ENCODE assay signal across 12 cellular contexts in genomic region chr2:126644630-126645191, GRCh38. TPM values are rescaled to one million over a fixed set of nuclear protein-coding genes. Genes with fewer than 3 reads are reported as not detected.
A peak's percentile ranks its signal among the peaks of the same experiment; 100 is the strongest.
DNase-seq lines count a peak whose midpoint lies in the region; ATAC-seq, FAIRE-seq and TF ChIP-seq lines count a peak whose summit lies in the region.
"Had no signal": no experiment of that assay in that cellular context is flagged by ENCODE, and none has a peak within 500 bp of the region (broad histone marks: within the 10 kb centered on the region; RNA-seq: fewer than 3 reads in every experiment).

No MANE protein-coding gene starts in this region.

- peak overlapping the region; percentile 56 for H3K4me2 ChIP-seq in K562 (ENCODE audit: insufficient read depth, low read length)
- H3K4me2 ChIP-seq in H9 (ENCODE audit: insufficient read depth, insufficient read length, low read length) = no peak overlapping the region

- H3T11ph ChIP-seq in H9 (ENCODE audit: low read length) = no peak overlapping the region

- no peak overlapping the region for H2BK20ac ChIP-seq in H9 (ENCODE audit: low read depth, low read length, poor library complexity, severe bottlenecking)

- no peaks in the 10 kb centered on the region for H4K20me1 ChIP-seq in K562 (replicated peaks; ENCODE audit: control insufficient read depth, insufficient read depth, low read length)
- no peaks in the 10 kb centered on the region for H4K20me1 ChIP-seq in H9 (ENCODE audit: control insufficient read depth, insufficient read depth, insufficient read length)

- H2BK12ac ChIP-seq in H9 (ENCODE audit: insufficient read length, low read depth, low read length) = no peak overlapping the region

- H3K23ac ChIP-seq in H9 (ENCODE audit: insufficient read length, low read depth, low read length) = no peak overlapping the region

- no peaks in the 10 kb centered on the region for H3K4me1 Mint-ChIP-seq in progenitor cell of endocrine pancreas (ENCODE audit: low read depth)
- H3K4me1 Mint-ChIP-seq in H9 = peaks cover 17 to 24% of the 10 kb centered on the region in 2 experiments

- H3K27me3 Mint-ChIP-seq in progenitor cell of endocrine pancreas (peaks cover 16% of the 10 kb centered on the region), H9 (ENCODE audit: low read depth) (peaks cover 2% of the 10 kb centered on the region; the same call in 1 of the 2 replicates)

- FAIRE-seq in GM12891 (lab: Jason Lieb, UNC) = peak; percentile 62
- no peak for FAIRE-seq in K562 (lab: Jason Lieb, UNC)
- FAIRE-seq: endometrium had no signal

- H4K91ac ChIP-seq in H9 (ENCODE audit: insufficient read length, low read depth, low read length) = no peak overlapping the region

- H3K36me3 Mint-ChIP-seq in progenitor cell of endocrine pancreas (ENCODE audit: insufficient read depth) (no peaks in the 10 kb centered on the region), H9 (ENCODE audit: insufficient read depth in 1 of 3, low read depth in 3 of 3) (no peaks in the 10 kb centered on the region; a peak in 1 of 7 replicates)

- peak overlapping the region; percentile 69 for H2AFZ ChIP-seq in K562 (ENCODE audit: low read depth, low read length)
- no peak overlapping the region for H2AFZ ChIP-seq in H9 (ENCODE audit: low read length)

- no peak overlapping the region for H3K18ac ChIP-seq in H9 (ENCODE audit: insufficient read length, low read depth, low read length)

- no peak overlapping the region for H2AK5ac ChIP-seq in H9 (ENCODE audit: insufficient read length, low read length)

- TF ChIP-seq RAD21 in K562 (CRISPR knock-in tag; conservative IDR thresholded peaks at IDR 0.05 in 1 of 2, IDR thresholded peaks at IDR 0.05 in 1 of 2) = no peak

- H3K27me3 ChIP-seq in K562 (ENCODE audit: control insufficient read depth in 2 of 2, insufficient read depth in 2 of 2, low read length in 2 of 2) (no peaks in the 10 kb centered on the region), H9 (ENCODE audit: insufficient read depth, low read length) (no peaks in the 10 kb centered on the region)
- H3K27me3 ChIP-seq in effector memory CD4-positive, alpha-beta T cell (replicated peaks; ENCODE audit: control insufficient read depth, insufficient read depth, low read length, poor library complexity, severe bottlenecking) = no peaks in the 10 kb centered on the region

- TF ChIP-seq CTCF in K562 (IDR thresholded peaks at IDR 0.05 in 2 of 3, conservative IDR thresholded peaks at IDR 0.05 in 1 of 3; ENCODE audit: insufficient read depth in 2 of 3, low read depth in 1 of 3, low read length in 3 of 3) (no peak), progenitor cell of endocrine pancreas (IDR thresholded peaks at IDR 0.05; ENCODE audit: unreplicated experiment) (no peak), H9 (conservative IDR thresholded peaks at IDR 0.05) (no peak)

- TF ChIP-seq EP300 in K562 (IDR thresholded peaks at IDR 0.05; ENCODE audit: low read length) = peak; percentile 39; the same call in 1 of the 2 replicates

- H4K8ac ChIP-seq in H9 (replicated peaks; ENCODE audit: insufficient read length, low read depth, low read length) = no peak overlapping the region

- H3K14ac ChIP-seq in H9 (ENCODE audit: insufficient read depth, low read length) = no peak overlapping the region

- no peak overlapping the region for H3K27ac Mint-ChIP-seq in progenitor cell of endocrine pancreas
- no peak overlapping the region; a peak in 1 of 7 replicates for H3K27ac Mint-ChIP-seq in H9

- CTCF ChIA-PET in K562 (lab: Yijun Ruan, JAX; ENCODE audit: low intra/inter-chr PET ratio) = no interaction called here

- BruUV-seq in K562 (replicated peaks; lab: Mats Ljungman, UMichigan) = no TSS peak

- TF ChIP-seq POLR2A in GM12891 (IDR thresholded peaks at IDR 0.05; ENCODE audit: low read depth, low read length) (no peak), K562 (conservative IDR thresholded peaks at IDR 0.05) (0 out of 2 replicates have a peak, but pooled peaks have one; percentile 37)

- H3K9me3 ChIP-seq in K562 (replicated peaks; ENCODE audit: control insufficient read depth, insufficient read depth, low read depth, low read length) (no peaks in the 10 kb centered on the region), H9 (ENCODE audit: control insufficient read depth, low read depth, low read length) (no peaks in the 10 kb centered on the region)
- H3K9me3 ChIP-seq in effector memory CD4-positive, alpha-beta T cell (ENCODE audit: control insufficient read depth, low read length) = no peaks in the 10 kb centered on the region

- no peaks in the 10 kb centered on the region for H3K36me3 ChIP-seq in K562 (ENCODE audit: control insufficient read depth, insufficient read depth, low read length)
- H3K36me3 ChIP-seq in effector memory CD4-positive, alpha-beta T cell (ENCODE audit: control insufficient read depth, insufficient read depth, low read length) = no peaks in the 10 kb centered on the region

- H4K5ac ChIP-seq in H9 (ENCODE audit: insufficient read length, low read depth, low read length) = no peak overlapping the region

- no peak overlapping the region for H3K4ac ChIP-seq in H9 (ENCODE audit: low read depth, low read length)

- POLR2A ChIA-PET in K562 (lab: Yijun Ruan, JAX) = interaction anchor here (0.9 to 2.5 kb wide), 2 partner anchors 9 to 29 kb away, joined by 3 to 9 read pairs; no protein-coding TSS in a partner anchor

- no peak overlapping the region for H2BK5ac ChIP-seq in H9 (ENCODE audit: insufficient read length, low read length)

- no peaks in the 10 kb centered on the region for H3K79me2 ChIP-seq in K562 (ENCODE audit: control insufficient read depth, insufficient read depth, low read length)
- no peaks in the 10 kb centered on the region for H3K79me2 ChIP-seq in H9 (ENCODE audit: insufficient read depth, low read length)

- H3K4me3 Mint-ChIP-seq in progenitor cell of endocrine pancreas (ENCODE audit: low read depth) (no peak overlapping the region), H9 (no peak overlapping the region)

- no peaks in the 10 kb centered on the region for H3K9me1 ChIP-seq in K562 (ENCODE audit: control insufficient read depth, insufficient read depth, low read length)

- H2BK120ac ChIP-seq in H9 (ENCODE audit: low read depth, low read length, poor library complexity, severe bottlenecking) = no peak overlapping the region

- peaks cover 27 to 76% of the 10 kb centered on the region in 2 experiments for H3K4me1 ChIP-seq in K562 (replicated peaks in 1 of 2; ENCODE audit: control insufficient read depth in 2 of 2, insufficient read depth in 2 of 2, low read length in 2 of 2)
- no peaks in the 10 kb centered on the region for H3K4me1 ChIP-seq in effector memory CD4-positive, alpha-beta T cell (ENCODE audit: control insufficient read depth, insufficient read depth, low read length, poor library complexity, severe bottlenecking)
- peaks cover 4% of the 10 kb centered on the region; the same call in 1 of the 2 replicates for H3K4me1 ChIP-seq in H9 (ENCODE audit: insufficient read depth, low read length)

- WGBS in K562 (ENCODE audit: insufficient coverage, low coverage, missing lambda C conversion rate) = 0% methylated on average over 2 of the region's 2 CpGs
- WGBS in H9 (ENCODE audit: extremely low coverage, insufficient read length, low lambda C conversion rate) = no CpG with 5 or more reads among the region's 2 CpGs

- H3K9me3 Mint-ChIP-seq in progenitor cell of endocrine pancreas (ENCODE audit: low read depth) (no peaks in the 10 kb centered on the region), H9 (no peaks in the 10 kb centered on the region)

- peak overlapping the region; percentile 18; the same call in 1 of the 2 replicates for H3K4me3 ChIP-seq in K562
- H3K4me3 ChIP-seq in effector memory CD4-positive, alpha-beta T cell (ENCODE audit: insufficient read depth, low read depth, low read length, poor library complexity, severe bottlenecking) = no peak overlapping the region

- peak; percentile 92 for ATAC-seq in GM21390 (IDR thresholded peaks at IDR 0.05; ENCODE audit: unreplicated experiment)
- peak; percentile 61 for ATAC-seq in HG03196 (IDR thresholded peaks at IDR 0.05; ENCODE audit: unreplicated experiment)
- peak; percentile 79 for ATAC-seq in K562
- ATAC-seq: left ventricle myocardium superior, Panc1 had no signal

- H3K9ac ChIP-seq in K562 (ENCODE audit: insufficient read depth in 1 of 2, low read depth in 2 of 2, low read length in 2 of 2) (peak overlapping the region in 1 of 2 experiments; percentile 40; a peak in 2 of 4 replicates), H9 (ENCODE audit: extremely low read depth, insufficient read length, low read length) (no peak overlapping the region)

- DNase-seq in GM12891 (ENCODE audit: insufficient read length, low spot score) (no peak), K562 (ENCODE audit: extremely low read depth in 1 of 4, low spot score in 3 of 4) (peak; percentile 44 to 89 (median 50)), progenitor cell of endocrine pancreas (ENCODE audit: low spot score, unreplicated experiment) (no peak), H9 (no peak)
- no peak for DNase-seq in effector memory CD4-positive, alpha-beta T cell
- DNase-seq in effector CD4-positive, alpha-beta T cell = no peak
- DNase-seq: activated CD8-positive, alpha-beta memory T cell treated with anti-CD3 and anti-CD28 coated beads, Interleukin-2, amount 50 U/mL, for 48 hours; left ventricle myocardium superior had no signal

- H3K79me1 ChIP-seq in H9 (ENCODE audit: insufficient read depth, low read depth, low read length, poor library complexity, severe bottlenecking) = no peaks in the 10 kb centered on the region

- no peak overlapping the region for H2BK15ac ChIP-seq in H9 (ENCODE audit: low read depth, low read length)

- in situ Hi-C loops in K562 (cut with MboI) = no loop called here

- peak overlapping the region; percentile 66 for H3K27ac ChIP-seq in K562 (ENCODE audit: extremely low read depth, low read depth, low read length)
- H3K27ac ChIP-seq in effector memory CD4-positive, alpha-beta T cell (ENCODE audit: insufficient read depth, low read length, poor library complexity, severe bottlenecking) = no peak overlapping the region
- H3K27ac ChIP-seq in H9 (ENCODE audit: insufficient read length, low read depth, low read length) = no peak overlapping the region

- H3K56ac ChIP-seq in H9 (ENCODE audit: insufficient read length, low read depth, low read length) = no peak overlapping the region

- H3K23me2 ChIP-seq in H9 (ENCODE audit: insufficient read length, low read depth, low read length, poor library complexity, severe bottlenecking) = no peaks in the 10 kb centered on the region

- intact Hi-C loops in K562 (cut with micrococcal nuclease) = loop anchor here (1.0 to 10.0 kb wide), 3 partner anchors 13 to 1550 kb away; no protein-coding TSS in a partner anchor

RNA-seq across cellular contexts. Expression of gene GYPC, which starts 11.2 kb away (rescaled TPM):
- 130 TPM for polyA plus RNA-seq in GM12891 (2012; ENCODE audit: low read depth, missing spikeins)
- 120 and 158 TPM in 2 replicates for total RNA-seq in K562 (2011; cell fraction: chromatin; rRNA removed; ENCODE audit: low replicate concordance)
- 166 and 169 TPM in 2 replicates for total RNA-seq in K562 (2011; cell fraction: nucleolus; rRNA removed)
- 154 and 197 TPM in 2 replicates for total RNA-seq in K562 (2011; cell fraction: nucleoplasm; rRNA removed)
- 282 and 367 TPM in 2 replicates for total RNA-seq in K562 (2014; rRNA removed)
- total RNA-seq in K562 (2014; rRNA removed; fragmentation: Illumina TruSeq; extraction: Trizol) = 121 and 155 TPM in 2 replicates
- total RNA-seq in K562 (2015; rRNA removed; fragmentation: Illumina TruSeq; extraction: Trizol) = 174 and 181 TPM in 2 replicates
- 194 and 210 TPM in 2 replicates for total RNA-seq in K562 (2021)
- 241 and 252 TPM in 2 replicates for polyA plus RNA-seq in K562 (2011; rRNA removed)
- polyA plus RNA-seq in K562 (2011; cell fraction: cytosol; rRNA removed) = 439 and 540 TPM in 2 replicates
- polyA plus RNA-seq in K562 (2011; cell fraction: nucleus; rRNA removed) = 132 and 178 TPM in 2 replicates
- polyA plus RNA-seq in K562 (2012) = 183 and 349 TPM in 2 replicates
- 202 and 211 TPM in 2 replicates for polyA plus RNA-seq in K562 (2014; fragmentation: Illumina TruSeq; extraction: Trizol)
- polyA plus RNA-seq in K562 (2014; fragmentation: Nextera tagmentation; extraction: Ambion mirVana) = 10 to 100 TPM; 50.6 to 53.7 TPM
- 229 and 299 TPM in 2 replicates for polyA plus RNA-seq in K562 (2014; rRNA removed)
- 144 and 198 TPM in 2 replicates for polyA minus RNA-seq in K562 (2011; rRNA and poly(A)+ RNA removed)
- polyA minus RNA-seq in K562 (2011; cell fraction: cytosol; rRNA and poly(A)+ RNA removed) = 95.9 and 113 TPM in 2 replicates
- polyA minus RNA-seq in K562 (2011; cell fraction: nucleus; rRNA and poly(A)+ RNA removed) = 29.8 and 52.5 TPM in 2 replicates
- 29.5 and 34.5 TPM in 2 replicates for total RNA-seq in progenitor cell of endocrine pancreas
- 13.6 and 14.0 TPM in 2 replicates for total RNA-seq in H9 (2021)

Comparison
In these comparisons a context has a peak if more than half of its experiments do, and no peak if none do; other contexts are left out.
1. DNase-seq: peak in K562 (4 of 4); none in GM12891 (single experiment), effector memory CD4-positive, alpha-beta T cell (0 of 3), progenitor cell of endocrine pancreas (single experiment), H9 (single experiment) and effector CD4-positive, alpha-beta T cell (single experiment).
2. Peak in every context shown above with its lines, with median percentiles within 50 percentile points of each other: ATAC-seq.